In the genomic region with DNA sequence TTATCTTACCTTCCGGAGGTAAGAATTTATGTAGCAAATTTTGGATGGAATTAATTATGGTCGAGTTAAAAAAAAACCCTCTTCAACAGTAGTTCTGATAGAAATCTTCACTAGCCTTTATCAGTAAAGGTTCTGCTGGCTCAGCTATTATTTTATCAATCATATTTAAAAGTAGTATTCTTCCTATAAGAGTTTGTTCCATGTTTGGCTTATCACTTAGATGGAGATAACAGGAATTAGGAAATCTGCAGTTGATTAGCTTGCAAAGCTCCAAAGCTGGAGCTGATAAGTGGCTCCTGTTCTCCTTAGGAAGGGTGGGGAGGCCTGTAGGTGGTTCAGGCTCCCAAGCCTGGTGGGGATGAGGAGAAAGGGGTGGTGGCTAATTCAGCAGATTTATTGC, we compare ENCODE assay signal across 27 cellular contexts.
"Had no signal": no experiment of that assay in that cellular context is flagged by ENCODE, and none has a peak within 500 bp of the region (broad histone marks: within the 10 kb centered on the region; RNA-seq: fewer than 3 reads in every experiment).

No MANE protein-coding gene starts in this region.

- H3K27ac Mint-ChIP-seq: endodermal cell; naive thymus-derived CD4-positive, alpha-beta T cell; type B pancreatic cell had no signal

- DNase-seq: dorsolateral prefrontal cortex; effector CD8-positive, alpha-beta T cell; endodermal cell; foreskin keratinocyte; heart left ventricle; left cardiac atrium; left lung; mesenchymal stem cell; midbrain; naive thymus-derived CD4-positive, alpha-beta T cell; occipital lobe; ovary; posterior cingulate gyrus; psoas muscle; right cardiac atrium; stimulated activated CD4-positive, alpha-beta T cell treated with anti-CD3 and anti-CD28 coated beads, Interleukin-15, amount 100 ng/mL, for 24 hours; stimulated activated CD4-positive, alpha-beta T cell treated with anti-CD3 and anti-CD28 coated beads, Interleukin-2, amount 100 ng/mL, for 48 hours; stimulated activated naive CD4-positive, alpha-beta T cell treated with Interleukin-2 at 50 U/mL for 16 hours; substantia nigra; testis; tibial artery had no signal

- H3K27me3 Mint-ChIP-seq: naive thymus-derived CD4-positive, alpha-beta T cell; type B pancreatic cell had no signal

- H3K9me3 Mint-ChIP-seq: endodermal cell, type B pancreatic cell had no signal

- H3K4me3 ChIP-seq: dorsolateral prefrontal cortex, esophagus muscularis mucosa, gastroesophageal sphincter, heart left ventricle, hepatocyte, left lung, ovary, psoas muscle, skin epidermis, testis, tibial artery had no signal

- H2AFZ ChIP-seq: hepatocyte had no signal

- H3K27me3 ChIP-seq: dorsolateral prefrontal cortex, esophagus muscularis mucosa, foreskin keratinocyte, gastroesophageal sphincter, heart left ventricle, left lung, ovary, testis, tibial artery had no signal

- H3K27ac ChIP-seq: dorsolateral prefrontal cortex, esophagus muscularis mucosa, foreskin keratinocyte, gastroesophageal sphincter, heart left ventricle, hepatocyte, left lung, ovary, psoas muscle, skin epidermis, testis, tibial artery had no signal

- H3K4me2 ChIP-seq: hepatocyte had no signal

- FAIRE-seq: colon had no signal

- H3K9me3 ChIP-seq: esophagus muscularis mucosa, gastroesophageal sphincter, heart left ventricle, left lung, ovary, psoas muscle, testis, tibial artery had no signal

- H3K79me2 ChIP-seq: hepatocyte had no signal

- H3K4me1 ChIP-seq: esophagus muscularis mucosa, foreskin keratinocyte, gastroesophageal sphincter, psoas muscle, testis, tibial artery had no signal

- H3K36me3 ChIP-seq: esophagus muscularis mucosa, gastroesophageal sphincter, heart left ventricle, left lung, ovary, tibial artery had no signal

- ATAC-seq: foreskin keratinocyte; gastroesophageal sphincter; heart left ventricle; left cardiac atrium; left lung; naive thymus-derived CD4-positive, alpha-beta T cell; psoas muscle; right cardiac atrium had no signal

- H3K36me3 Mint-ChIP-seq: type B pancreatic cell had no signal

- H3K4me3 Mint-ChIP-seq: endodermal cell; naive thymus-derived CD4-positive, alpha-beta T cell; type B pancreatic cell had no signal
